Comparison of ENCODE assay signal across 1 cellular context in the genomic region with DNA sequence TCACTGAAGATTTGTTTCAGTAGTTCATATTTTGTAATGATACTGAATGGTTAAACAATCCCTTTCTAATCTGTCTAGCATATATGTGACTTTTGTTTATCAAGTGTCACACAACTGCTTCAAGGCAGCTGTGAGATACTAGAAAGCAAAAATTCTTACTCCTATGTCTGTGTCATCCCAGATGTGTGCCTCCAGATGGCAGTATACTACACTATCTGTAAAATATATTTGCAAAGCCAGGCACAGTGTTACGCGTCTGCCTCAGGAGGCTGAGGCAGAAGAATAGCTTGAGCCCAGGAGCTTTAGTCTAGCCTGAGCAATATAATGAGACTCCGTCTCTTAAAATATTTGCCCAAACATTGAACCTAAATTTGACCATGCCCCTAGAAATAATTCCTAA.
TF ChIP-seq lines count a peak whose summit lies in the region.

No MANE protein-coding gene starts in this region.

TF ChIP-seq in SK-N-SH treated with all-trans-retinoic acid at 6 μM for 48 hours, 23 proteins besides CTCF, POLR2A, EP300 and RAD21 (continued from another document):
- TF ChIP-seq, protein P1, sequence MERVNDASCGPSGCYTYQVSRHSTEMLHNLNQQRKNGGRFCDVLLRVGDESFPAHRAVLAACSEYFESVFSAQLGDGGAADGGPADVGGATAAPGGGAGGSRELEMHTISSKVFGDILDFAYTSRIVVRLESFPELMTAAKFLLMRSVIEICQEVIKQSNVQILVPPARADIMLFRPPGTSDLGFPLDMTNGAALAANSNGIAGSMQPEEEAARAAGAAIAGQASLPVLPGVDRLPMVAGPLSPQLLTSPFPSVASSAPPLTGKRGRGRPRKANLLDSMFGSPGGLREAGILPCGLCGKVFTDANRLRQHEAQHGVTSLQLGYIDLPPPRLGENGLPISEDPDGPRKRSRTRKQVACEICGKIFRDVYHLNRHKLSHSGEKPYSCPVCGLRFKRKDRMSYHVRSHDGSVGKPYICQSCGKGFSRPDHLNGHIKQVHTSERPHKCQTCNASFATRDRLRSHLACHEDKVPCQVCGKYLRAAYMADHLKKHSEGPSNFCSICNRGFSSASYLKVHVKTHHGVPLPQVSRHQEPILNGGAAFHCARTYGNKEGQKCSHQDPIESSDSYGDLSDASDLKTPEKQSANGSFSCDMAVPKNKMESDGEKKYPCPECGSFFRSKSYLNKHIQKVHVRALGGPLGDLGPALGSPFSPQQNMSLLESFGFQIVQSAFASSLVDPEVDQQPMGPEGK (CRISPR knock-in tag; IDR thresholded peaks at IDR 0.05; ENCODE audit: borderline replicate concordance): no peak
